Comparison of ENCODE assay signal across 13 cellular contexts in the genomic region with DNA sequence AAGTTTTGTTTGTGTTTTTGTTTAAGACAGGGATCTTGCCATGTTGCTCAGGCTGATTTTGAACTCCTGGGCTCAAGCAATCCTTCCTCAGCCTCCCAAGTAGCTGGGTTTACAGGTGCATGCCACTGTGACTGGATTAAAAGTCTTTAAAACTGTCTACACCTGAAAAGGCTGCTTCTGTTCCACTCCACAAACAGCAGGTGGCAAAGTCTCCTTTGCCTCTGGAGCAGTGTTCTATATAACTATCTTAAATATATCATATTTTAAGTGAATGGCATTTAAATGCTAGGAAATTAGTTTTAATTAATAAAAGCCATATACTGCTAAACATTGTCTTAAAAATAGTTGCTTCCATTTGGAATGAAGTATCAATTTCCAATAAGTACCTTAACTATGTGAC.
A peak's percentile ranks its signal among the peaks of the same experiment; 100 is the strongest.
DNase-seq lines count a peak whose midpoint lies in the region; ATAC-seq, FAIRE-seq and TF ChIP-seq lines count a peak whose summit lies in the region.
"Had no signal": no experiment of that assay in that cellular context is flagged by ENCODE, and none has a peak within 500 bp of the region (broad histone marks: within the 10 kb centered on the region; RNA-seq: fewer than 3 reads in every experiment).

No MANE protein-coding gene starts in this region.

- POLR2A ChIA-PET in SK-N-SH (lab: Yijun Ruan, JAX), result no interaction called here
- POLR2A ChIA-PET in Panc1 (lab: Charles Lee), result no interaction called here

- no peak overlapping the region for H2AK5ac ChIP-seq in neuronal stem cell (ENCODE audit: low read depth, low read length)

- H3K4me2 ChIP-seq in SK-N-SH (no peak overlapping the region), neuronal stem cell (ENCODE audit: insufficient read depth, low read length, poor library complexity, severe bottlenecking) (no peak overlapping the region)

- no peaks in the 10 kb centered on the region for H4K20me1 ChIP-seq in SK-N-SH (ENCODE audit: insufficient read depth)

- no peak overlapping the region for H3K14ac ChIP-seq in neuronal stem cell (ENCODE audit: low read length)

- no peak overlapping the region for H2BK120ac ChIP-seq in neuronal stem cell (ENCODE audit: low read depth, low read length)

- TF ChIP-seq EP300 in SK-N-SH (IDR thresholded peaks at IDR 0.05; ENCODE audit: borderline replicate concordance in 1 of 2, low read depth in 1 of 2, low read length in 1 of 2), result no peak

- CTCF ChIA-PET in SK-N-SH (lab: Yijun Ruan, JAX), result interaction anchor here (1.0 to 3.4 kb wide), 5 partner anchors 13 to 171 kb away, joined by 3 to 17 read pairs (median 4); partner anchors contain the start of gene MAP7
- CTCF ChIA-PET in Panc1 (lab: Charles Lee), result no interaction called here

- no peaks in the 10 kb centered on the region for H3K36me3 ChIP-seq in SK-N-SH (replicated peaks in 1 of 2; ENCODE audit: control insufficient read depth in 1 of 2, insufficient read depth in 2 of 2, low read length in 1 of 2)
- H3K36me3 ChIP-seq in Panc1 (ENCODE audit: control insufficient read depth, insufficient read depth, low read length), result no peaks in the 10 kb centered on the region
- H3K36me3 ChIP-seq in small intestine (ENCODE audit: control insufficient read depth in 2 of 2, insufficient read depth in 2 of 2, low read length in 2 of 2), result peaks cover 0 to 3% of the 10 kb centered on the region in 2 donors
- no peaks in the 10 kb centered on the region for H3K36me3 ChIP-seq in neuronal stem cell (replicated peaks in 1 of 2; ENCODE audit: control insufficient read depth in 2 of 2, insufficient read depth in 2 of 2, low read length in 2 of 2)
- H3K36me3 ChIP-seq: esophagus muscularis mucosa had no signal

- DNase-seq in SK-N-SH, result no peak
- no peak for DNase-seq in Panc1 (ENCODE audit: low read depth, low spot score)
- peak; percentile 7 for DNase-seq in fibroblast of mammary gland (ENCODE audit: low read depth)
- DNase-seq in small intestine, result peak; percentile 44
- no peak for DNase-seq in neuronal stem cell (ENCODE audit: low spot score)
- DNase-seq in NCI-H510A treated with DMSO at 0.1 percent for 48 hours (lab: John Stamatoyannopoulos, UW), result no peak
- no peak for DNase-seq in cerebellar nuclear complex (lab: John Stamatoyannopoulos, UW)
- DNase-seq: activated naive CD8-positive, alpha-beta T cell treated with anti-CD3 and anti-CD28 coated beads, Interleukin-2, amount 50 U/mL, for 24 hours; MV-4-11 had no signal

- H2BK12ac ChIP-seq in neuronal stem cell (ENCODE audit: low read length), result no peak overlapping the region

- H3K27ac ChIP-seq in SK-N-SH (ENCODE audit: low read depth in 2 of 2, low read length in 1 of 2) (no peak overlapping the region), Panc1 (ENCODE audit: low read length) (no peak overlapping the region), small intestine (ENCODE audit: low read depth in 1 of 2, low read length in 1 of 2) (no peak overlapping the region), neuronal stem cell (replicated peaks; ENCODE audit: low read length) (no peak overlapping the region)
- H3K27ac ChIP-seq: coronary artery, esophagus muscularis mucosa had no signal

- H2AFZ ChIP-seq in SK-N-SH (ENCODE audit: low read depth), result no peak overlapping the region
- no peak overlapping the region for H2AFZ ChIP-seq in neuronal stem cell (ENCODE audit: low read length)

- no peak overlapping the region for H4K91ac ChIP-seq in neuronal stem cell (ENCODE audit: low read depth, low read length, poor library complexity)

- TF ChIP-seq CTCF in SK-N-SH (IDR thresholded peaks at IDR 0.05) (peak; percentile 23), Panc1 (IDR thresholded peaks at IDR 0.05) (peak; percentile 49), fibroblast of mammary gland (conservative IDR thresholded peaks at IDR 0.05; ENCODE audit: control insufficient read depth, insufficient read depth, low read depth, low read length) (peak; percentile 13)

- no peak overlapping the region for H2BK15ac ChIP-seq in neuronal stem cell (ENCODE audit: low read length)

- no peak overlapping the region for H4K8ac ChIP-seq in neuronal stem cell (ENCODE audit: low read depth, low read length)

- H3K27me3 ChIP-seq in SK-N-SH (ENCODE audit: insufficient read depth) (no peaks in the 10 kb centered on the region), Panc1 (ENCODE audit: control insufficient read depth, insufficient read depth, low read length) (no peaks in the 10 kb centered on the region; the same call in 1 of the 2 replicates), small intestine (ENCODE audit: control insufficient read depth in 2 of 2, insufficient read depth in 2 of 2, low read length in 2 of 2) (no peaks in the 10 kb centered on the region), neuronal stem cell (ENCODE audit: control insufficient read depth in 3 of 3, insufficient read depth in 3 of 3, low read depth in 1 of 3, low read length in 3 of 3) (no peaks in the 10 kb centered on the region)
- H3K27me3 ChIP-seq: esophagus muscularis mucosa had no signal

- TF ChIP-seq RAD21 in SK-N-SH (IDR thresholded peaks at IDR 0.05; ENCODE audit: low read length), result peak; percentile 62

- no peaks in the 10 kb centered on the region for H3K79me2 ChIP-seq in SK-N-SH (ENCODE audit: insufficient read depth)

- intact Hi-C loops in Panc1 (cut with micrococcal nuclease; ENCODE audit: unreplicated experiment), result no loop called here

- no peak for FAIRE-seq in small intestine (lab: Jason Lieb, UNC)

- no peak overlapping the region for H3K23ac ChIP-seq in neuronal stem cell (ENCODE audit: low read depth, low read length, poor library complexity)

- ATAC-seq in SK-N-SH treated with all-trans-retinoic acid at 6 μM for 48 hours (no peak), Panc1 (no peak)
- ATAC-seq: activated CD4-positive, CD25-positive, alpha-beta regulatory T cell treated with anti-CD3 and anti-CD28 coated beads, Interleukin-2, amount 50 U/mL, for 24 hours had no signal

- H3K4me1 ChIP-seq in SK-N-SH (ENCODE audit: control insufficient read depth in 1 of 2, insufficient read depth in 2 of 2, low read depth in 1 of 2, low read length in 1 of 2), result no peaks in the 10 kb centered on the region
- no peaks in the 10 kb centered on the region for H3K4me1 ChIP-seq in Panc1 (ENCODE audit: control insufficient read depth, insufficient read depth, low read length)
- no peaks in the 10 kb centered on the region for H3K4me1 ChIP-seq in small intestine (ENCODE audit: control insufficient read depth in 2 of 2, insufficient read depth in 1 of 2, low read depth in 1 of 2, low read length in 1 of 2)
- peaks cover 0 to 2% of the 10 kb centered on the region in 2 donors for H3K4me1 ChIP-seq in neuronal stem cell (ENCODE audit: control insufficient read depth in 2 of 2, insufficient read depth in 1 of 2, low read depth in 1 of 2, low read length in 2 of 2)
- H3K4me1 ChIP-seq: esophagus muscularis mucosa had no signal

- no peak overlapping the region for H3K9ac ChIP-seq in SK-N-SH
- H3K9ac ChIP-seq in neuronal stem cell (ENCODE audit: low read depth, low read length, poor library complexity), result no peak overlapping the region

- H3K18ac ChIP-seq in neuronal stem cell (ENCODE audit: low read length), result no peak overlapping the region

- H3K4me3 ChIP-seq in SK-N-SH (ENCODE audit: low read depth in 2 of 2, low read length in 1 of 2), result no peak overlapping the region
- no peak overlapping the region for H3K4me3 ChIP-seq in Panc1 (ENCODE audit: low read depth in 2 of 2, low read length in 2 of 2)
- no peak overlapping the region for H3K4me3 ChIP-seq in fibroblast of mammary gland (ENCODE audit: control insufficient read depth, low read depth, low read length)
- no peak overlapping the region for H3K4me3 ChIP-seq in small intestine (ENCODE audit: low read depth in 1 of 2, low read length in 2 of 2)
- no peak overlapping the region for H3K4me3 ChIP-seq in neuronal stem cell (ENCODE audit: low read length in 2 of 2)
- H3K4me3 ChIP-seq: coronary artery, esophagus muscularis mucosa had no signal

- H3K9me2 ChIP-seq in SK-N-SH, result no peaks in the 10 kb centered on the region

- H3K9me3 ChIP-seq in SK-N-SH, result no peaks in the 10 kb centered on the region
- no peaks in the 10 kb centered on the region for H3K9me3 ChIP-seq in Panc1 (ENCODE audit: control insufficient read depth, insufficient read depth, low read depth, low read length)
- H3K9me3 ChIP-seq in small intestine (ENCODE audit: control insufficient read depth, low read depth), result no peaks in the 10 kb centered on the region
- no peaks in the 10 kb centered on the region for H3K9me3 ChIP-seq in neuronal stem cell (replicated peaks in 1 of 2; ENCODE audit: control insufficient read depth in 2 of 2, insufficient read depth in 1 of 2, low read depth in 1 of 2, low read length in 2 of 2)
- H3K9me3 ChIP-seq: esophagus muscularis mucosa had no signal

- no peaks in the 10 kb centered on the region for H3K79me1 ChIP-seq in neuronal stem cell (ENCODE audit: low read depth, low read length)

- in situ Hi-C loops in Panc1 (cut with HindIII; ENCODE audit: low pct_unique_long_range_greater_than_20kb, low sequenced_read_pairs), result no loop called here

- no TSS peak for BruUV-seq in Panc1 (replicated peaks; lab: Mats Ljungman, UMichigan)

- no peak overlapping the region for H2BK5ac ChIP-seq in neuronal stem cell (ENCODE audit: low read length)

- no peaks in the 10 kb centered on the region for H3F3A ChIP-seq in SK-N-SH (replicated peaks; ENCODE audit: insufficient read depth)

- no peak overlapping the region for H3K4ac ChIP-seq in neuronal stem cell (ENCODE audit: low read length)

TF ChIP-seq in SK-N-SH, 30 proteins besides CTCF, POLR2A, EP300 and RAD21:
- TF ChIP-seq RXRA (IDR thresholded peaks at IDR 0.05; ENCODE audit: borderline replicate concordance, low read depth) (no peak), JUND (IDR thresholded peaks at IDR 0.05) (no peak), SMC3 (IDR thresholded peaks at IDR 0.05; ENCODE audit: low read depth, low read length) (peak; percentile 39; the same call in 1 of the 2 replicates), EZH2phosphoT487 (IDR thresholded peaks at IDR 0.05; ENCODE audit: borderline replicate concordance, low read depth) (no peak)

TF ChIP-seq in SK-N-SH treated with all-trans-retinoic acid at 6 μM for 48 hours, 23 proteins besides CTCF, POLR2A, EP300 and RAD21:
- TF ChIP-seq GLIS3 (CRISPR knock-in tag; IDR thresholded peaks at IDR 0.05) (no peak), ESRRG (CRISPR knock-in tag; IDR thresholded peaks at IDR 0.05) (no peak), ZFP30 (CRISPR knock-in tag; IDR thresholded peaks at IDR 0.05) (no peak), CREB5 (CRISPR knock-in tag; IDR thresholded peaks at IDR 0.05; ENCODE audit: low read depth) (no peak)
TF ChIP-seq in SK-N-SH treated with all-trans-retinoic acid at 6 μM for 48 hours: peak in this region for 0.

Comparison
In these comparisons a context has a peak if more than half of its experiments do, and no peak if none do; other contexts are left out.
1. DNase-seq: peak in fibroblast of mammary gland (single experiment) and small intestine (single experiment); none in SK-N-SH (single experiment), Panc1 (single experiment), neuronal stem cell (single experiment), NCI-H510A treated with DMSO at 0.1 percent for 48 hours (single experiment) and cerebellar nuclear complex (0 of 2).
2. Peak in every context shown above with its lines, with median percentiles within 50 percentile points of each other: CTCF ChIP-seq.